2 cellular contexts compared by ENCODE assay signal in genomic region chr4:138226351-138226750, GRCh38.
TF ChIP-seq lines count a peak whose summit lies in the region.

No MANE protein-coding gene starts in this region.

TF ChIP-seq in HepG2, 621 proteins besides CTCF, POLR2A, EP300 and RAD21:
- no peak for TF ChIP-seq ZNF704 (CRISPR knock-in tag; IDR thresholded peaks at IDR 0.05; ENCODE audit: borderline replicate concordance)
- no peak for TF ChIP-seq MAFG (CRISPR knock-in tag; IDR thresholded peaks at IDR 0.05)
- no peak for TF ChIP-seq HMG20B (CRISPR knock-in tag; conservative IDR thresholded peaks at IDR 0.05)
- TF ChIP-seq SSRP1 (CRISPR knock-in tag; IDR thresholded peaks at IDR 0.05), result no peak
- no peak for TF ChIP-seq RAD51 (IDR thresholded peaks at IDR 0.05; ENCODE audit: borderline replicate concordance)
- no peak for TF ChIP-seq ZNF784 (CRISPR knock-in tag; IDR thresholded peaks at IDR 0.05; ENCODE audit: borderline replicate concordance)
- peak; percentile 60 for TF ChIP-seq RBM22 (optimal IDR thresholded peaks at IDR 0.05; ENCODE audit: low read length)
- TF ChIP-seq ZXDC (CRISPR knock-in tag; IDR thresholded peaks at IDR 0.05), result no peak

TF ChIP-seq in endothelial cell of umbilical vein, 7 proteins besides CTCF, POLR2A, EP300 and RAD21:
- TF ChIP-seq JUN (IDR thresholded peaks at IDR 0.05; ENCODE audit: borderline replicate concordance, insufficient read depth, insufficient read length, low read depth) (no peak), POLR2AphosphoS5 (IDR thresholded peaks at IDR 0.05; ENCODE audit: insufficient read depth, low read depth, low read length) (no peak)
